ENCODE assay signal across 9 cellular contexts in genomic region chr10:17756557-17757208, GRCh38. TPM values are rescaled to one million over a fixed set of nuclear protein-coding genes. Genes with fewer than 3 reads are reported as not detected.
DNase-seq lines count a peak whose midpoint lies in the region; ATAC-seq, FAIRE-seq and TF ChIP-seq lines count a peak whose summit lies in the region.
"Had no signal": no experiment of that assay in that cellular context is flagged by ENCODE, and none has a peak within 500 bp of the region (broad histone marks: within the 10 kb centered on the region; RNA-seq: fewer than 3 reads in every experiment).

No MANE protein-coding gene starts in this region.

- H2AK5ac ChIP-seq in neuronal stem cell (ENCODE audit: low read depth, low read length): no peak overlapping the region

- no peaks in the 10 kb centered on the region for H3K27me3 ChIP-seq in neuronal stem cell (ENCODE audit: control insufficient read depth in 3 of 3, insufficient read depth in 3 of 3, low read depth in 1 of 3, low read length in 3 of 3)

- H3K36me3 ChIP-seq in mucosa of descending colon (ENCODE audit: low read depth) (no peaks in the 10 kb centered on the region), neuronal stem cell (replicated peaks in 1 of 2; ENCODE audit: control insufficient read depth in 2 of 2, insufficient read depth in 2 of 2, low read length in 2 of 2) (no peaks in the 10 kb centered on the region)

- no peaks in the 10 kb centered on the region for H3K79me1 ChIP-seq in neuronal stem cell (ENCODE audit: low read depth, low read length)

- no peak overlapping the region for H3K4me2 ChIP-seq in neuronal stem cell (ENCODE audit: insufficient read depth, low read length, poor library complexity, severe bottlenecking)

- no peak overlapping the region for H2BK15ac ChIP-seq in neuronal stem cell (ENCODE audit: low read length)

- ATAC-seq in HG02884 (IDR thresholded peaks at IDR 0.05; ENCODE audit: unreplicated experiment) (peak; percentile 84), mucosa of descending colon (peak; percentile 72)

- H3K23ac ChIP-seq in neuronal stem cell (ENCODE audit: low read depth, low read length, poor library complexity): no peak overlapping the region

- no peak overlapping the region for H2BK120ac ChIP-seq in neuronal stem cell (ENCODE audit: low read depth, low read length)

- no peak overlapping the region for H4K8ac ChIP-seq in neuronal stem cell (ENCODE audit: low read depth, low read length)

- no peak overlapping the region for H2AFZ ChIP-seq in neuronal stem cell (ENCODE audit: low read length)

- H3K14ac ChIP-seq in neuronal stem cell (ENCODE audit: low read length): no peak overlapping the region

- no peak overlapping the region for H3K27ac ChIP-seq in neuronal stem cell (replicated peaks; ENCODE audit: low read length)

- no peak overlapping the region for H2BK12ac ChIP-seq in neuronal stem cell (ENCODE audit: low read length)

- WGBS in neuronal stem cell (ENCODE audit: extremely low coverage in 2 of 2, insufficient read length in 2 of 2, insufficient replicate concordance in 1 of 2), 2 donors: no CpG with 5 or more reads among the region's 7 CpGs

- peaks cover 33% of the 10 kb centered on the region for H3K4me1 ChIP-seq in mucosa of descending colon (ENCODE audit: low read depth)
- no peaks in the 10 kb centered on the region for H3K4me1 ChIP-seq in neuronal stem cell (ENCODE audit: control insufficient read depth in 2 of 2, insufficient read depth in 1 of 2, low read depth in 1 of 2, low read length in 2 of 2)

- H3K18ac ChIP-seq in neuronal stem cell (ENCODE audit: low read length): no peak overlapping the region

- no peak overlapping the region for H3K4ac ChIP-seq in neuronal stem cell (ENCODE audit: low read length)

- intact Hi-C loops in mucosa of descending colon (cut with DNase I, micrococcal nuclease): no loop called here

- no peak overlapping the region for H2BK5ac ChIP-seq in neuronal stem cell (ENCODE audit: low read length)

- no peak overlapping the region for H3K9ac ChIP-seq in neuronal stem cell (ENCODE audit: low read depth, low read length, poor library complexity)

- peak; percentile 95 for FAIRE-seq in GM19239 (lab: Jason Lieb, UNC)

- no peak for TF ChIP-seq CTCF in mucosa of descending colon (IDR thresholded peaks at IDR 0.05)

- no peaks in the 10 kb centered on the region for H3K9me3 ChIP-seq in mucosa of descending colon
- no peaks in the 10 kb centered on the region for H3K9me3 ChIP-seq in neuronal stem cell (replicated peaks in 1 of 2; ENCODE audit: control insufficient read depth in 2 of 2, insufficient read depth in 1 of 2, low read depth in 1 of 2, low read length in 2 of 2)

- H3K4me3 ChIP-seq in mucosa of descending colon (no peak overlapping the region), neuronal stem cell (ENCODE audit: low read length in 2 of 2) (no peak overlapping the region)

- H4K91ac ChIP-seq in neuronal stem cell (ENCODE audit: low read depth, low read length, poor library complexity): no peak overlapping the region

- DNase-seq in GM19239 (ENCODE audit: insufficient read length, low spot score) (peak; percentile 63), SW480 (ENCODE audit: low spot score) (peak; percentile 7), mucosa of descending colon (peak in 1 of 3 donors; percentile 54), NCI-H524 (lab: John Stamatoyannopoulos, UW) (no peak), T-helper 9 cell (no peak), neuronal stem cell (ENCODE audit: low spot score) (no peak)

RNA-seq across cellular contexts. Expression of gene TMEM236, which starts 4.7 kb away (rescaled TPM):
- total RNA-seq in mucosa of descending colon: 10 to 100 TPM; 37.8 to 80.8 (median 59.9) TPM
- polyA plus RNA-seq in neuronal stem cell (2013, experiment 1 of 2): 0.01 TPM
- polyA plus RNA-seq in neuronal stem cell (2013, experiment 2 of 2): 0.03 TPM

RNA-seq across cellular contexts. Expression of gene MRC1, which starts 52.5 kb away (rescaled TPM):
- total RNA-seq in mucosa of descending colon: 10 to 100 TPM in 2 of 3 donors, 1 to 10 TPM in 1; 6.9 to 48.4 (median 43.0) TPM
- polyA plus RNA-seq in neuronal stem cell (2013, experiment 1 of 2): 0.04 TPM
- polyA plus RNA-seq in neuronal stem cell (2013, experiment 2 of 2): 0.03 TPM
- total RNA-seq: T-helper 1 cell treated with Interleukin-12 subunit alpha and Interleukin-12 subunit beta and Interleukin-4 antibody, amounts not matched to agents 30 ng/mL and 1 ng/mL, for 36 hours had no signal
- polyA plus RNA-seq: neural cell had no signal

Comparison
In these comparisons a context has a peak if more than half of its experiments do, and no peak if none do; other contexts are left out.
1. DNase-seq: peak in GM19239 (single experiment) and SW480 (single experiment); none in NCI-H524 (0 of 2), T-helper 9 cell (single experiment) and neuronal stem cell (single experiment).